ENCODE assay signal across 1 cellular context in the genomic region with DNA sequence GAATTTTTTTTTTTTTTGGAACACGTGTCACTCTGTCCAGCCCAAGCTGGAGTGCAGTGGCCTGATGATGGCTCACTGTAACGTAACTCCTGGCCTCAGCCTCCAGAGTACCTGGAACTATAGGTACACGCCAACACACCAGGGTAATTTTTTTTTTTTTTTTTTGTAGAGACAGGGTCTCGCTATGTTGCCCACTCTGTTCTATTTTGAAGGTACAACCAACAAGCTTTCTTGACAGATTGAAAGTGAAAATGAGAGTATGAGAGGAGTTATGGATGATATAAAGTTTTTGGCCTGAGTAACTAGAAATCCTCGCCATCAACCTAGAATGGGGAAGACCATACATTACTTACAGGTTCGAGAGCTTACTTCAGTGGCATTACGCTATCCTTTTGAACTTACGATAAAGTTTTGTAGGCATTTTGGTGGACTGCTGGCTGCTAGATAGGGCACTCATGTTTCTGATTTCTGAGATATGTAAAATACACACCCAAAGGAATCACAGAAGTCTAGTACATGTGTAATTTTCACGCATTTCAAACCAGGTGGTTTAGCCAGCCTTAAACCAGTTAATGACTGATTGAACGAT.
TF ChIP-seq lines count a peak whose summit lies in the region.

No MANE protein-coding gene starts in this region.

TF ChIP-seq in GM23338, 12 proteins besides CTCF, POLR2A, EP300 and RAD21 (continued from another document):
- TF ChIP-seq, protein P1, sequence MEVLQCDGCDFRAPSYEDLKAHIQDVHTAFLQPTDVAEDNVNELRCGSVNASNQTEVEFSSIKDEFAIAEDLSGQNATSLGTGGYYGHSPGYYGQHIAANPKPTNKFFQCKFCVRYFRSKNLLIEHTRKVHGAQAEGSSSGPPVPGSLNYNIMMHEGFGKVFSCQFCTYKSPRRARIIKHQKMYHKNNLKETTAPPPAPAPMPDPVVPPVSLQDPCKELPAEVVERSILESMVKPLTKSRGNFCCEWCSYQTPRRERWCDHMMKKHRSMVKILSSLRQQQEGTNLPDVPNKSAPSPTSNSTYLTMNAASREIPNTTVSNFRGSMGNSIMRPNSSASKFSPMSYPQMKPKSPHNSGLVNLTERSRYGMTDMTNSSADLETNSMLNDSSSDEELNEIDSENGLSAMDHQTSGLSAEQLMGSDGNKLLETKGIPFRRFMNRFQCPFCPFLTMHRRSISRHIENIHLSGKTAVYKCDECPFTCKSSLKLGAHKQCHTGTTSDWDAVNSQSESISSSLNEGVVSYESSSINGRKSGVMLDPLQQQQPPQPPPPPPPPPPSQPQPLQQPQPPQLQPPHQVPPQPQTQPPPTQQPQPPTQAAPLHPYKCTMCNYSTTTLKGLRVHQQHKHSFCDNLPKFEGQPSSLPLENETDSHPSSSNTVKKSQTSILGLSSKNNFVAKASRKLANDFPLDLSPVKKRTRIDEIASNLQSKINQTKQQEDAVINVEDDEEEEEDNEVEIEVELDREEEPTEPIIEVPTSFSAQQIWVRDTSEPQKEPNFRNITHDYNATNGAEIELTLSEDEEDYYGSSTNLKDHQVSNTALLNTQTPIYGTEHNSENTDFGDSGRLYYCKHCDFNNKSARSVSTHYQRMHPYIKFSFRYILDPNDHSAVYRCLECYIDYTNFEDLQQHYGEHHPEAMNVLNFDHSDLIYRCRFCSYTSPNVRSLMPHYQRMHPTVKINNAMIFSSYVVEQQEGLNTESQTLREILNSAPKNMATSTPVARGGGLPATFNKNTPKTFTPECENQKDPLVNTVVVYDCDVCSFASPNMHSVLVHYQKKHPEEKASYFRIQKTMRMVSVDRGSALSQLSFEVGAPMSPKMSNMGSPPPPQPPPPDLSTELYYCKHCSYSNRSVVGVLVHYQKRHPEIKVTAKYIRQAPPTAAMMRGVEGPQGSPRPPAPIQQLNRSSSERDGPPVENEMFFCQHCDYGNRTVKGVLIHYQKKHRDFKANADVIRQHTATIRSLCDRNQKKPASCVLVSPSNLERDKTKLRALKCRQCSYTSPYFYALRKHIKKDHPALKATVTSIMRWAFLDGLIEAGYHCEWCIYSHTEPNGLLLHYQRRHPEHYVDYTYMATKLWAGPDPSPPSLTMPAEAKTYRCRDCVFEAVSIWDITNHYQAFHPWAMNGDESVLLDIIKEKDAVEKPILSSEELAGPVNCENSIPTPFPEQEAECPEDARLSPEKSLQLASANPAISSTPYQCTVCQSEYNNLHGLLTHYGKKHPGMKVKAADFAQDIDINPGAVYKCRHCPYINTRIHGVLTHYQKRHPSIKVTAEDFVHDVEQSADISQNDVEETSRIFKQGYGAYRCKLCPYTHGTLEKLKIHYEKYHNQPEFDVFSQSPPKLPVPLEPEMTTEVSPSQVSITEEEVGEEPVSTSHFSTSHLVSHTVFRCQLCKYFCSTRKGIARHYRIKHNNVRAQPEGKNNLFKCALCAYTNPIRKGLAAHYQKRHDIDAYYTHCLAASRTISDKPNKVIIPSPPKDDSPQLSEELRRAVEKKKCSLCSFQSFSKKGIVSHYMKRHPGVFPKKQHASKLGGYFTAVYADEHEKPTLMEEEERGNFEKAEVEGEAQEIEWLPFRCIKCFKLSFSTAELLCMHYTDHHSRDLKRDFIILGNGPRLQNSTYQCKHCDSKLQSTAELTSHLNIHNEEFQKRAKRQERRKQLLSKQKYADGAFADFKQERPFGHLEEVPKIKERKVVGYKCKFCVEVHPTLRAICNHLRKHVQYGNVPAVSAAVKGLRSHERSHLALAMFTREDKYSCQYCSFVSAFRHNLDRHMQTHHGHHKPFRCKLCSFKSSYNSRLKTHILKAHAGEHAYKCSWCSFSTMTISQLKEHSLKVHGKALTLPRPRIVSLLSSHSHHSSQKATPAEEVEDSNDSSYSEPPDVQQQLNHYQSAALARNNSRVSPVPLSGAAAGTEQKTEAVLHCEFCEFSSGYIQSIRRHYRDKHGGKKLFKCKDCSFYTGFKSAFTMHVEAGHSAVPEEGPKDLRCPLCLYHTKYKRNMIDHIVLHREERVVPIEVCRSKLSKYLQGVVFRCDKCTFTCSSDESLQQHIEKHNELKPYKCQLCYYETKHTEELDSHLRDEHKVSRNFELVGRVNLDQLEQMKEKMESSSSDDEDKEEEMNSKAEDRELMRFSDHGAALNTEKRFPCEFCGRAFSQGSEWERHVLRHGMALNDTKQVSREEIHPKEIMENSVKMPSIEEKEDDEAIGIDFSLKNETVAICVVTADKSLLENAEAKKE (CRISPR knock-in tag; IDR thresholded peaks at IDR 0.05) = no peak
- no peak for TF ChIP-seq EZH2phosphoT487 (IDR thresholded peaks at IDR 0.05; ENCODE audit: unreplicated experiment)
